ENCODE assay signal across 27 cellular contexts in genomic region chr2:39646891-39647780, GRCh38. TPM values are rescaled to one million over a fixed set of nuclear protein-coding genes. Genes with fewer than 3 reads are reported as not detected.
"Had no signal": no experiment of that assay in that cellular context is flagged by ENCODE, and none has a peak within 500 bp of the region (broad histone marks: within the 10 kb centered on the region; RNA-seq: fewer than 3 reads in every experiment).

No MANE protein-coding gene starts in this region.

- H3K27me3 ChIP-seq: breast epithelium, colonic mucosa, dorsolateral prefrontal cortex, esophagus squamous epithelium, gastrocnemius medialis, heart left ventricle, thyroid gland had no signal

- H3K27ac ChIP-seq: breast epithelium, colonic mucosa, dorsolateral prefrontal cortex, esophagus squamous epithelium, gastrocnemius medialis, heart left ventricle, left ventricle myocardium inferior had no signal

- DNase-seq: activated CD4-positive, alpha-beta T cell treated with anti-CD3 and anti-CD28 coated beads for 4 hours; activated CD4-positive, alpha-beta T cell treated with anti-CD3 and anti-CD28 coated beads, Interleukin-2, amount 50 U/mL, for 48 hours; activated CD4-positive, CD25-positive, alpha-beta regulatory T cell; activated CD8-positive, alpha-beta memory T cell treated with anti-CD3 and anti-CD28 coated beads, Interleukin-2, amount 50 U/mL, for 48 hours; activated naive CD4-positive, alpha-beta T cell treated with Interleukin-2 at 50 U/mL for 16 hours; activated naive CD8-positive, alpha-beta T cell treated with anti-CD3 and anti-CD28 coated beads for 36 hours; activated T-cell treated with anti-CD3 and anti-CD28 coated beads, Interleukin-2, amount 50 U/mL, for 48 hours; colonic mucosa; dorsolateral prefrontal cortex; effector memory CD8-positive, alpha-beta T cell; esophagus squamous epithelium; gastrocnemius medialis; heart left ventricle; kidney glomerular epithelial cell; left ventricle myocardium inferior; naive thymus-derived CD4-positive, alpha-beta T cell; posterior cingulate gyrus; stimulated activated CD4-positive, alpha-beta T cell treated with anti-CD3 and anti-CD28 coated beads, Interleukin-4, amount 100 ng/mL, for 1 hour; stimulated activated naive CD4-positive, alpha-beta T cell treated with Interleukin-2 at 50 U/mL for 16 hours; substantia nigra; T1000; thyroid gland had no signal

- H3K9me3 ChIP-seq: breast epithelium, colonic mucosa, esophagus squamous epithelium, gastrocnemius medialis, heart left ventricle, left ventricle myocardium inferior, thyroid gland had no signal

- ATAC-seq: effector memory CD8-positive, alpha-beta T cell; gastrocnemius medialis; heart left ventricle; naive thymus-derived CD4-positive, alpha-beta T cell had no signal

- H3K36me3 ChIP-seq: breast epithelium, colonic mucosa, esophagus squamous epithelium, gastrocnemius medialis, heart left ventricle, left ventricle myocardium inferior, thyroid gland had no signal

- H3K27me3 Mint-ChIP-seq: activated naive CD8-positive, alpha-beta T cell treated with anti-CD3 and anti-CD28 coated beads for 36 hours had no signal

- H3K4me1 ChIP-seq: breast epithelium, colonic mucosa had no signal

- H3K9me3 Mint-ChIP-seq: activated naive CD8-positive, alpha-beta T cell treated with anti-CD3 and anti-CD28 coated beads for 36 hours; effector memory CD8-positive, alpha-beta T cell; neural crest cell had no signal

- H3K4me1 Mint-ChIP-seq: activated naive CD8-positive, alpha-beta T cell treated with anti-CD3 and anti-CD28 coated beads for 36 hours; naive thymus-derived CD4-positive, alpha-beta T cell had no signal

- H3K36me3 Mint-ChIP-seq: activated naive CD8-positive, alpha-beta T cell treated with anti-CD3 and anti-CD28 coated beads for 36 hours; naive thymus-derived CD4-positive, alpha-beta T cell had no signal

- H3K4me3 Mint-ChIP-seq: activated naive CD8-positive, alpha-beta T cell treated with anti-CD3 and anti-CD28 coated beads for 36 hours; effector memory CD8-positive, alpha-beta T cell; naive thymus-derived CD4-positive, alpha-beta T cell; neural crest cell had no signal

- H3K4me3 ChIP-seq: breast epithelium, colonic mucosa, dorsolateral prefrontal cortex, esophagus squamous epithelium, gastrocnemius medialis, heart left ventricle, left ventricle myocardium inferior, thyroid gland had no signal

- H3K27ac Mint-ChIP-seq: activated naive CD8-positive, alpha-beta T cell treated with anti-CD3 and anti-CD28 coated beads for 36 hours; effector memory CD8-positive, alpha-beta T cell; naive thymus-derived CD4-positive, alpha-beta T cell had no signal

RNA-seq across cellular contexts. Expression of gene TMEM178A, which starts 18.6 kb away (rescaled TPM):
- total RNA-seq: activated CD8-positive, alpha-beta memory T cell treated with anti-CD3 and anti-CD28 coated beads for 36 hours; lung microvascular endothelial cell; T-helper 1 cell treated with Interleukin-12 subunit alpha and Interleukin-12 subunit beta and Interleukin-4 antibody, amounts not matched to agents 30 ng/mL and 1 ng/mL, for 36 hours had no signal
